In genomic region chr17:60134396-60135159, GRCh38 we compare ENCODE assay signal across 8 cellular contexts. TPM values are rescaled to one million over a fixed set of nuclear protein-coding genes. Genes with fewer than 3 reads are reported as not detected.
DNase-seq lines count a peak whose midpoint lies in the region; ATAC-seq, FAIRE-seq and TF ChIP-seq lines count a peak whose summit lies in the region.

No MANE protein-coding gene starts in this region.

- ATAC-seq in left lobe of liver (peak; percentile 22), GM18519 (IDR thresholded peaks at IDR 0.05; ENCODE audit: low FRiP score, unreplicated experiment) (no peak)

- no peaks in the 10 kb centered on the region for H4K20me1 ChIP-seq in OCI-LY1 (ENCODE audit: insufficient read depth, low read length)

- DNase-seq in activated naive CD4-positive, alpha-beta T cell treated with Interleukin-2 at 50 U/mL for 16 hours = peak; percentile 37
- DNase-seq in activated naive CD4-positive, alpha-beta T cell (lab: John Stamatoyannopoulos, UW) = no peak
- no peak for DNase-seq in bronchial epithelial cell (ENCODE audit: low read depth)
- DNase-seq in left lobe of liver (ENCODE audit: low spot score) = peak; percentile 41
- DNase-seq in kidney glomerular epithelial cell (lab: John Stamatoyannopoulos, UW) = no peak

- TF ChIP-seq CTCF in OCI-LY1 (IDR thresholded peaks at IDR 0.05; ENCODE audit: low read length) (no peak), bronchial epithelial cell (IDR thresholded peaks at IDR 0.05; ENCODE audit: insufficient read depth, low read length, severe bottlenecking) (no peak)

- no peaks in the 10 kb centered on the region for H3F3A ChIP-seq in OCI-LY1 (ENCODE audit: insufficient read depth, low read length)

- H3K27me3 ChIP-seq in OCI-LY1 (ENCODE audit: insufficient read depth, low read length) (no peaks in the 10 kb centered on the region), bronchial epithelial cell (ENCODE audit: control insufficient read depth, insufficient read depth, low read length) (peaks cover 17% of the 10 kb centered on the region), stomach smooth muscle (ENCODE audit: control insufficient read depth in 1 of 2, insufficient read depth in 2 of 2, low read length in 2 of 2) (peaks cover 15 to 16% of the 10 kb centered on the region in 2 donors)

- H3K9ac ChIP-seq in OCI-LY1 (ENCODE audit: low read length) (peak overlapping the region; percentile 57), stomach smooth muscle (ENCODE audit: low read length in 2 of 2) (peak overlapping the region; percentile 68 to 83)

- no peak for FAIRE-seq in bronchial epithelial cell (lab: Jason Lieb, UNC)

- H3K4me2 ChIP-seq in OCI-LY1 (ENCODE audit: low read length) = peak overlapping the region; percentile 95

- peak overlapping the region; percentile 67 for H3K4me3 ChIP-seq in OCI-LY1 (ENCODE audit: low read depth, low read length, poor library complexity, severe bottlenecking)
- H3K4me3 ChIP-seq in bronchial epithelial cell (ENCODE audit: low read depth, low read length) = peak overlapping the region; percentile 83
- H3K4me3 ChIP-seq in stomach smooth muscle (ENCODE audit: low read length in 2 of 2) = peak overlapping the region; percentile 84 to 91

- H2AFZ ChIP-seq in OCI-LY1 (ENCODE audit: low read length) = 0 out of 2 replicates have a peak overlapping the region, but pooled peaks have one; percentile 31

- no peaks in the 10 kb centered on the region for H3K9me3 ChIP-seq in OCI-LY1 (ENCODE audit: low read length)
- H3K9me3 ChIP-seq in stomach smooth muscle (ENCODE audit: control insufficient read depth in 2 of 2, low read length in 2 of 2) = no peaks in the 10 kb centered on the region

- peaks cover 17% of the 10 kb centered on the region for H3K4me1 ChIP-seq in OCI-LY1 (ENCODE audit: insufficient read depth, low read length, severe bottlenecking)
- peaks cover 21% of the 10 kb centered on the region for H3K4me1 ChIP-seq in stomach smooth muscle (ENCODE audit: control insufficient read depth, insufficient read depth, low read length)

- H3K36me3 ChIP-seq in OCI-LY1 (ENCODE audit: insufficient read depth, low read length) = no peaks in the 10 kb centered on the region
- no peaks in the 10 kb centered on the region for H3K36me3 ChIP-seq in bronchial epithelial cell (ENCODE audit: control insufficient read depth, insufficient read depth, low read length)
- no peaks in the 10 kb centered on the region for H3K36me3 ChIP-seq in stomach smooth muscle (ENCODE audit: control insufficient read depth in 2 of 2, insufficient read depth in 2 of 2, low read length in 2 of 2)

- H3K79me2 ChIP-seq in OCI-LY1 (ENCODE audit: insufficient read depth, low read length) = no peaks in the 10 kb centered on the region

- H3K27ac ChIP-seq in OCI-LY1 (ENCODE audit: low read depth, low read length, poor library complexity, severe bottlenecking) (peak overlapping the region; percentile 1), stomach smooth muscle (ENCODE audit: low read length) (no peak overlapping the region)

- H3K9me2 ChIP-seq in OCI-LY1 (ENCODE audit: low read depth, low read length) = no peaks in the 10 kb centered on the region

RNA-seq across cellular contexts. Expression of gene CA4, which starts 15.2 kb away (rescaled TPM):
- not detected in 2 replicates for total RNA-seq in bronchial epithelial cell
- 0.53 TPM for total RNA-seq in left lobe of liver

RNA-seq across cellular contexts. Expression of gene HEATR6, which starts 55.9 kb away (rescaled TPM):
- total RNA-seq in bronchial epithelial cell (11.1 and 14.2 TPM in 2 replicates), left lobe of liver (5.0 TPM)

Comparison
In these comparisons a context has a peak if more than half of its experiments do, and no peak if none do; other contexts are left out.
1. DNase-seq: peak in activated naive CD4-positive, alpha-beta T cell treated with Interleukin-2 at 50 U/mL for 16 hours (single experiment) and left lobe of liver (single experiment); none in activated naive CD4-positive, alpha-beta T cell (0 of 4), bronchial epithelial cell (single experiment) and kidney glomerular epithelial cell (single experiment).
2. Peak in every context shown above with its lines, with median percentiles within 50 percentile points of each other: H3K4me3 ChIP-seq.